In genomic region chr18:58670561-58671121, GRCh38 we compare ENCODE assay signal across 1 cellular context.
TF ChIP-seq lines count a peak whose summit lies in the region.

No MANE protein-coding gene starts in this region.

TF ChIP-seq in GM12878, 131 proteins besides CTCF, POLR2A, EP300 and RAD21 (continued from another document and continues in another):
- no peak for TF ChIP-seq NKRF (conservative IDR thresholded peaks at IDR 0.05)
- TF ChIP-seq BRCA1 (IDR thresholded peaks at IDR 0.05; ENCODE audit: low read depth, low read length) = no peak
- no peak for TF ChIP-seq MEF2B (IDR thresholded peaks at IDR 0.05; ENCODE audit: partially characterized antibody, poor library complexity, severe bottlenecking)
- TF ChIP-seq, protein P1, sequence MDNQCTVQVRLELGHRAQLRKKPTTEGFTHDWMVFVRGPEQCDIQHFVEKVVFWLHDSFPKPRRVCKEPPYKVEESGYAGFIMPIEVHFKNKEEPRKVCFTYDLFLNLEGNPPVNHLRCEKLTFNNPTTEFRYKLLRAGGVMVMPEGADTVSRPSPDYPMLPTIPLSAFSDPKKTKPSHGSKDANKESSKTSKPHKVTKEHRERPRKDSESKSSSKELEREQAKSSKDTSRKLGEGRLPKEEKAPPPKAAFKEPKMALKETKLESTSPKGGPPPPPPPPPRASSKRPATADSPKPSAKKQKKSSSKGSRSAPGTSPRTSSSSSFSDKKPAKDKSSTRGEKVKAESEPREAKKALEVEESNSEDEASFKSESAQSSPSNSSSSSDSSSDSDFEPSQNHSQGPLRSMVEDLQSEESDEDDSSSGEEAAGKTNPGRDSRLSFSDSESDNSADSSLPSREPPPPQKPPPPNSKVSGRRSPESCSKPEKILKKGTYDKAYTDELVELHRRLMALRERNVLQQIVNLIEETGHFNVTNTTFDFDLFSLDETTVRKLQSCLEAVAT (IDR thresholded peaks at IDR 0.05) = 0 out of 2 replicates have a peak, but pooled peaks have one; percentile 25
- no peak for TF ChIP-seq SIX5 (IDR thresholded peaks at IDR 0.05; ENCODE audit: low read depth, low read length, severe bottlenecking)
- no peak for TF ChIP-seq NR2F1 (conservative IDR thresholded peaks at IDR 0.05)
- no peak for TF ChIP-seq SIN3A (IDR thresholded peaks at IDR 0.05; ENCODE audit: low read depth, low read length)
- TF ChIP-seq IKZF2 (IDR thresholded peaks at IDR 0.05) = peak; percentile 76; a peak in 2 of 4 replicates
- no peak for TF ChIP-seq ZNF384 (IDR thresholded peaks at IDR 0.05; ENCODE audit: borderline replicate concordance, low read depth, low read length)
- TF ChIP-seq CBX5 (IDR thresholded peaks at IDR 0.05; ENCODE audit: low read depth) = no peak
- TF ChIP-seq ASH2L (IDR thresholded peaks at IDR 0.05; ENCODE audit: borderline replicate concordance, low read depth) = no peak
- TF ChIP-seq MEF2A (IDR thresholded peaks at IDR 0.05; ENCODE audit: insufficient read depth, low read depth, low read length) = no peak
- TF ChIP-seq LARP7 (IDR thresholded peaks at IDR 0.05) = peak; percentile 21; the same call in 1 of the 2 replicates
- TF ChIP-seq YY1 (IDR thresholded peaks at IDR 0.05; ENCODE audit: low read depth, low read length) = no peak
- TF ChIP-seq REST (IDR thresholded peaks at IDR 0.05; ENCODE audit: low read depth, low read length) = no peak
- TF ChIP-seq POU2F2 (IDR thresholded peaks at IDR 0.05; ENCODE audit: borderline replicate concordance, low read depth, low read length) = no peak
- no peak for TF ChIP-seq PAX5 (IDR thresholded peaks at IDR 0.05; ENCODE audit: borderline replicate concordance, low read depth, low read length)
- TF ChIP-seq CREB1 (IDR thresholded peaks at IDR 0.05; ENCODE audit: low read depth) = no peak
- TF ChIP-seq POLR2AphosphoS5 (IDR thresholded peaks at IDR 0.05; ENCODE audit: low read length) = 0 out of 2 replicates have a peak, but pooled peaks have one; percentile 45
- TF ChIP-seq HCFC1 (IDR thresholded peaks at IDR 0.05; ENCODE audit: low read length) = no peak
- no peak for TF ChIP-seq RBBP5 (conservative IDR thresholded peaks at IDR 0.05)
- TF ChIP-seq IRF5 (IDR thresholded peaks at IDR 0.05; ENCODE audit: borderline replicate concordance) = no peak
- TF ChIP-seq, protein P2, sequence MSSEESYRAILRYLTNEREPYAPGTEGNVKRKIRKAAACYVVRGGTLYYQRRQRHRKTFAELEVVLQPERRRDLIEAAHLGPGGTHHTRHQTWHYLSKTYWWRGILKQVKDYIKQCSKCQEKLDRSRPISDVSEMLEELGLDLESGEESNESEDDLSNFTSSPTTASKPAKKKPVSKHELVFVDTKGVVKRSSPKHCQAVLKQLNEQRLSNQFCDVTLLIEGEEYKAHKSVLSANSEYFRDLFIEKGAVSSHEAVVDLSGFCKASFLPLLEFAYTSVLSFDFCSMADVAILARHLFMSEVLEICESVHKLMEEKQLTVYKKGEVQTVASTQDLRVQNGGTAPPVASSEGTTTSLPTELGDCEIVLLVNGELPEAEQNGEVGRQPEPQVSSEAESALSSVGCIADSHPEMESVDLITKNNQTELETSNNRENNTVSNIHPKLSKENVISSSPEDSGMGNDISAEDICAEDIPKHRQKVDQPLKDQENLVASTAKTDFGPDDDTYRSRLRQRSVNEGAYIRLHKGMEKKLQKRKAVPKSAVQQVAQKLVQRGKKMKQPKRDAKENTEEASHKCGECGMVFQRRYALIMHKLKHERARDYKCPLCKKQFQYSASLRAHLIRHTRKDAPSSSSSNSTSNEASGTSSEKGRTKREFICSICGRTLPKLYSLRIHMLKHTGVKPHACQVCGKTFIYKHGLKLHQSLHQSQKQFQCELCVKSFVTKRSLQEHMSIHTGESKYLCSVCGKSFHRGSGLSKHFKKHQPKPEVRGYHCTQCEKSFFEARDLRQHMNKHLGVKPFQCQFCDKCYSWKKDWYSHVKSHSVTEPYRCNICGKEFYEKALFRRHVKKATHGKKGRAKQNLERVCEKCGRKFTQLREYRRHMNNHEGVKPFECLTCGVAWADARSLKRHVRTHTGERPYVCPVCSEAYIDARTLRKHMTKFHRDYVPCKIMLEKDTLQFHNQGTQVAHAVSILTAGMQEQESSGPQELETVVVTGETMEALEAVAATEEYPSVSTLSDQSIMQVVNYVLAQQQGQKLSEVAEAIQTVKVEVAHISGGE (CRISPR knock-in tag; IDR thresholded peaks at IDR 0.05) = no peak
- TF ChIP-seq RAD51 (IDR thresholded peaks at IDR 0.05) = no peak
- no peak for TF ChIP-seq SMC3 (IDR thresholded peaks at IDR 0.05; ENCODE audit: borderline replicate concordance, low read length)
- no peak for TF ChIP-seq FOS (IDR thresholded peaks at IDR 0.05; ENCODE audit: borderline replicate concordance, extremely low read depth, insufficient read length)
- no peak for TF ChIP-seq MXI1 (IDR thresholded peaks at IDR 0.05; ENCODE audit: low read depth, low read length)
- TF ChIP-seq GATAD2B (conservative IDR thresholded peaks at IDR 0.05; ENCODE audit: low read depth) = no peak; the same call in 1 of the 2 replicates
- TF ChIP-seq CHD1 (IDR thresholded peaks at IDR 0.05; ENCODE audit: low read depth, low read length) = no peak
- no peak for TF ChIP-seq TAF1 (IDR thresholded peaks at IDR 0.05; ENCODE audit: borderline replicate concordance, low read depth, low read length)
- no peak for TF ChIP-seq ZBED1 (IDR thresholded peaks at IDR 0.05; ENCODE audit: borderline replicate concordance)
- TF ChIP-seq E4F1 (IDR thresholded peaks at IDR 0.05; ENCODE audit: borderline replicate concordance, partially characterized antibody) = no peak
- no peak for TF ChIP-seq NR2C2 (IDR thresholded peaks at IDR 0.05; ENCODE audit: borderline replicate concordance, control insufficient read depth, insufficient read length, low read depth)
- TF ChIP-seq ZNF24 (IDR thresholded peaks at IDR 0.05) = no peak
- no peak for TF ChIP-seq SREBF2 (IDR thresholded peaks at IDR 0.05; ENCODE audit: low read length)
- TF ChIP-seq HDGF (IDR thresholded peaks at IDR 0.05) = no peak
- TF ChIP-seq MTA2 (IDR thresholded peaks at IDR 0.05; ENCODE audit: low read depth) = 0 out of 2 replicates have a peak, but pooled peaks have one; percentile 15
- no peak for TF ChIP-seq SMAD5 (IDR thresholded peaks at IDR 0.05; ENCODE audit: low read depth)
- no peak for TF ChIP-seq KDM1A (IDR thresholded peaks at IDR 0.05; ENCODE audit: borderline replicate concordance)
- no peak for TF ChIP-seq STAT3 (IDR thresholded peaks at IDR 0.05; ENCODE audit: low read depth, low read length)
- peak; percentile 42; the same call in 1 of the 2 replicates for TF ChIP-seq BACH1 (IDR thresholded peaks at IDR 0.05; ENCODE audit: borderline replicate concordance)
- TF ChIP-seq BCL3 (IDR thresholded peaks at IDR 0.05; ENCODE audit: borderline replicate concordance, insufficient read depth, low read depth, low read length, poor library complexity, severe bottlenecking) = no peak
- TF ChIP-seq JUNB (IDR thresholded peaks at IDR 0.05) = no peak
- TF ChIP-seq, protein P3, sequence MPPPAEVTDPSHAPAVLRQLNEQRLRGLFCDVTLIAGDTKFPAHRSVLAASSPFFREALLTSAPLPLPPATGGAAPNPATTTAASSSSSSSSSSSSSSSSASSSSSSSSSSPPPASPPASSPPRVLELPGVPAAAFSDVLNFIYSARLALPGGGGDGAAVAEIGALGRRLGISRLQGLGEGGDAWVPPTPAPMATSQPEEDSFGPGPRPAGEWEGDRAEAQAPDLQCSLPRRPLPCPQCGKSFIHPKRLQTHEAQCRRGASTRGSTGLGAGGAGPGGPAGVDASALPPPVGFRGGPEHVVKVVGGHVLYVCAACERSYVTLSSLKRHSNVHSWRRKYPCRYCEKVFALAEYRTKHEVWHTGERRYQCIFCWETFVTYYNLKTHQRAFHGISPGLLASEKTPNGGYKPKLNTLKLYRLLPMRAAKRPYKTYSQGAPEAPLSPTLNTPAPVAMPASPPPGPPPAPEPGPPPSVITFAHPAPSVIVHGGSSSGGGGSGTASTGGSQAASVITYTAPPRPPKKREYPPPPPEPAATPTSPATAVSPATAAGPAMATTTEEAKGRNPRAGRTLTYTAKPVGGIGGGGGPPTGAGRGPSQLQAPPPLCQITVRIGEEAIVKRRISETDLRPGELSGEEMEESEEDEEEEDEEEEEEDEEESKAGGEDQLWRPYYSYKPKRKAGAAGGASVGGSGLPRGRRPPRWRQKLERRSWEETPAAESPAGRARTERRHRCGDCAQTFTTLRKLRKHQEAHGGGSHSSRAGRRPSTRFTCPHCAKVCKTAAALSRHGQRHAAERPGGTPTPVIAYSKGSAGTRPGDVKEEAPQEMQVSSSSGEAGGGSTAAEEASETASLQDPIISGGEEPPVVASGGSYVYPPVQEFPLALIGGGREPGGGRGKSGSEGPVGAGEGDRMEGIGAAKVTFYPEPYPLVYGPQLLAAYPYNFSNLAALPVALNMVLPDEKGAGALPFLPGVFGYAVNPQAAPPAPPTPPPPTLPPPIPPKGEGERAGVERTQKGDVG (CRISPR knock-in tag; IDR thresholded peaks at IDR 0.05) = no peak
